ENCODE assay signal across 14 cellular contexts in genomic region chr17:3658784-3659449, GRCh38. TPM values are rescaled to one million over a fixed set of nuclear protein-coding genes. Genes with fewer than 3 reads are reported as not detected.
DNase-seq lines count a peak whose midpoint lies in the region; ATAC-seq and TF ChIP-seq lines count a peak whose summit lies in the region.
"Had no signal": no experiment of that assay in that cellular context is flagged by ENCODE, and none has a peak within 500 bp of the region (broad histone marks: within the 10 kb centered on the region; RNA-seq: fewer than 3 reads in every experiment).

No MANE protein-coding gene starts in this region.

- in situ Hi-C loops in ACHN (cut with HindIII; ENCODE audit: low pct_ligation_motif_present, low pct_unique_long_range_greater_than_20kb, low sequenced_read_pairs), result no loop called here

- no TSS peak for BruUV-seq in A673 (replicated peaks; lab: Mats Ljungman, UMichigan)

- CTCF ChIA-PET in A673 (lab: Charles Lee), result no interaction called here

- H3K4me3 ChIP-seq in heart right ventricle, result no peak overlapping the region
- no peak overlapping the region for H3K4me3 ChIP-seq in rectal smooth muscle tissue (ENCODE audit: low read length)
- H3K4me3 ChIP-seq in vagina, result no peak overlapping the region
- no peak overlapping the region for H3K4me3 ChIP-seq in A673 (ENCODE audit: low read depth, low read length, poor library complexity, severe bottlenecking)
- H3K4me3 ChIP-seq: body of pancreas had no signal

- WGBS in heart right ventricle, 2 donors, result 69 to 71% methylated on average over 22 of the region's 22 CpGs

- no peak for TF ChIP-seq POLR2A in vagina (IDR thresholded peaks at IDR 0.05)

- H3K36me3 ChIP-seq in heart right ventricle (peaks cover 0 to 60% (median 22%) of the 10 kb centered on the region in 9 donors), rectal smooth muscle tissue (ENCODE audit: control insufficient read depth, insufficient read depth, low read length) (peaks cover 7% of the 10 kb centered on the region), vagina (peaks cover 0 to 17% of the 10 kb centered on the region in 2 donors), A673 (ENCODE audit: insufficient read depth, low read length, poor library complexity, severe bottlenecking) (peaks cover 8% of the 10 kb centered on the region)

- H3K27me3 ChIP-seq in heart right ventricle, result no peaks in the 10 kb centered on the region
- H3K27me3 ChIP-seq in rectal smooth muscle tissue (ENCODE audit: control insufficient read depth, insufficient read depth, low read length), result no peaks in the 10 kb centered on the region
- no peaks in the 10 kb centered on the region for H3K27me3 ChIP-seq in vagina
- no peaks in the 10 kb centered on the region for H3K27me3 ChIP-seq in A673 (replicated peaks; ENCODE audit: insufficient read depth, low read depth, low read length, poor library complexity)
- H3K27me3 ChIP-seq: body of pancreas had no signal

- no peak overlapping the region for H3K9ac ChIP-seq in rectal smooth muscle tissue (ENCODE audit: low read length)

- ATAC-seq in Right ventricle myocardium superior (ENCODE audit: poor library complexity), result peak; percentile 9
- ATAC-seq in heart right ventricle, result peak in 5 of 8 donors; percentile 1 to 26 (median 5)
- ATAC-seq: HepG2 had no signal

- H3K27ac ChIP-seq in heart right ventricle (peak overlapping the region; percentile 78 to 88 (median 82)), rectal smooth muscle tissue (ENCODE audit: low read depth, low read length) (peak overlapping the region; percentile 25), vagina (peak overlapping the region; percentile 90), A673 (ENCODE audit: low read depth, low read length, poor library complexity, severe bottlenecking) (no peak overlapping the region)
- H3K27ac ChIP-seq: epithelial cell of prostate had no signal

- H3K9me3 ChIP-seq in heart right ventricle (no peaks in the 10 kb centered on the region), vagina (no peaks in the 10 kb centered on the region), A673 (ENCODE audit: low read depth, low read length, poor library complexity, severe bottlenecking) (no peaks in the 10 kb centered on the region)
- H3K9me3 ChIP-seq: body of pancreas had no signal

- intact Hi-C loops in Right ventricle myocardium superior (cut with DNase I), result no loop called here
- intact Hi-C loops in cardiac septum (cut with DNase I), result no loop called here
- intact Hi-C loops in heart right ventricle (cut with DNase I), result no loop called here
- intact Hi-C loops in vagina (cut with DNase I), result no loop called here
- intact Hi-C loops in A673 (cut with micrococcal nuclease; ENCODE audit: unreplicated experiment), result no loop called here

- TF ChIP-seq CTCF in heart right ventricle (IDR thresholded peaks at IDR 0.05) (no peak), vagina (IDR thresholded peaks at IDR 0.05) (no peak), A673 (conservative IDR thresholded peaks at IDR 0.05; ENCODE audit: low read depth, low read length) (no peak)

- peaks cover 21 to 34% (median 29%) of the 10 kb centered on the region in 9 donors for H3K4me1 ChIP-seq in heart right ventricle
- peaks cover 4% of the 10 kb centered on the region for H3K4me1 ChIP-seq in rectal smooth muscle tissue (ENCODE audit: control insufficient read depth, insufficient read depth, low read length)
- H3K4me1 ChIP-seq in vagina, result peaks cover 48% of the 10 kb centered on the region
- no peaks in the 10 kb centered on the region for H3K4me1 ChIP-seq in A673 (ENCODE audit: insufficient read depth, low read length, poor library complexity, severe bottlenecking)

- POLR2A ChIA-PET in A673 (lab: Charles Lee; ENCODE audit: low non-redundant PET), result no interaction called here

- no peak for DNase-seq in Right ventricle myocardium superior
- DNase-seq in cardiac septum (ENCODE audit: low spot score), result no peak
- no peak for DNase-seq in heart right ventricle
- DNase-seq in vagina (ENCODE audit: extremely low spot score in 2 of 2), result no peak
- no peak for DNase-seq in germinal center (ENCODE audit: low spot score)
- no peak for DNase-seq in A673 (ENCODE audit: low spot score)
- no peak for DNase-seq in ACHN
- DNase-seq: activated CD4-positive, alpha-beta T cell treated with anti-CD3 and anti-CD28 coated beads, Interleukin-2, amount 50 U/mL, for 48 hours; NCI-H1417 treated with DMSO at 0.1 percent for 48 hours; NCI-H510A treated with DMSO at 0.1 percent for 48 hours had no signal

RNA-seq across cellular contexts. Expression of gene TAX1BP3, which starts 9.5 kb away (rescaled TPM):
- total RNA-seq in Right ventricle myocardium superior, result 149 TPM
- 158 TPM for total RNA-seq in cardiac septum
- total RNA-seq in heart right ventricle, result 100 to 1,000 TPM; 147 to 206 (median 176) TPM
- polyA plus RNA-seq in heart right ventricle, result 100 to 1,000 TPM; 134 to 149 TPM
- total RNA-seq in vagina, result 78.1 TPM
- 79.0 and 92.5 TPM in 2 replicates for total RNA-seq in A673 (2021)

RNA-seq across cellular contexts. Expression of gene EMC6, which starts 9.7 kb away (rescaled TPM):
- total RNA-seq in Right ventricle myocardium superior (64.6 TPM), cardiac septum (54.0 TPM), heart right ventricle (10 to 100 TPM; 46.0 to 75.0 (median 52.7) TPM), vagina (18.9 TPM), A673 (2021) (68.7 and 70.9 TPM in 2 replicates)
- polyA plus RNA-seq in heart right ventricle, result 100 to 1,000 TPM in 1 of 2 donors, 10 to 100 TPM in 1; 80.5 to 203 TPM

RNA-seq across cellular contexts. Expression of gene CTNS, which starts 22.4 kb away (rescaled TPM):
- total RNA-seq in Right ventricle myocardium superior (5.1 TPM), cardiac septum (6.4 TPM), heart right ventricle (10 to 100 TPM in 1 of 10 donors, 1 to 10 TPM in 9; 5.2 to 11.8 (median 8.0) TPM), vagina (35.6 TPM), A673 (2021) (12.6 and 14.3 TPM in 2 replicates)
- polyA plus RNA-seq in heart right ventricle, result 1 to 10 TPM; 7.5 to 7.6 TPM

RNA-seq across cellular contexts. Expression of gene SHPK, which starts 22.9 kb away (rescaled TPM):
- 4.7 TPM for total RNA-seq in Right ventricle myocardium superior
- total RNA-seq in cardiac septum, result 4.8 TPM
- 1 to 10 TPM; 2.6 to 5.8 (median 4.2) TPM for total RNA-seq in heart right ventricle
- 1 to 10 TPM; 2.3 to 7.6 TPM for polyA plus RNA-seq in heart right ventricle
- 14.0 TPM for total RNA-seq in vagina
- 20.0 and 22.2 TPM in 2 replicates for total RNA-seq in A673 (2021)

RNA-seq across cellular contexts. Expression of gene P2RX5, which starts 37.0 kb away (rescaled TPM):
- total RNA-seq in Right ventricle myocardium superior, result 13.0 TPM
- 37.9 TPM for total RNA-seq in cardiac septum
- total RNA-seq in heart right ventricle, result 10 to 100 TPM in 7 of 10 donors, 1 to 10 TPM in 3; 6.0 to 24.5 (median 11.9) TPM
- polyA plus RNA-seq in heart right ventricle, result 10 to 100 TPM; 12.4 to 56.6 TPM
- 1.7 TPM for total RNA-seq in vagina
- total RNA-seq in A673 (2021), result 0.45 and 1.4 TPM in 2 replicates
